8 cellular contexts compared by ENCODE assay signal in genomic region chrX:120468071-120468470, GRCh38. TPM values are rescaled to one million over a fixed set of nuclear protein-coding genes. Genes with fewer than 3 reads are reported as not detected.
DNase-seq lines count a peak whose midpoint lies in the region; ATAC-seq and TF ChIP-seq lines count a peak whose summit lies in the region.

No MANE protein-coding gene starts in this region.

- no peak for DNase-seq in activated naive CD4-positive, alpha-beta T cell treated with anti-CD3 and anti-CD28 coated beads, Interleukin-2, amount 10 ng/mL, durations not matched to agents 7 days and 5 days
- no peak for DNase-seq in activated naive CD4-positive, alpha-beta T cell treated with Interleukin-2 at 50 U/mL for 16 hours
- DNase-seq in activated naive CD8-positive, alpha-beta T cell treated with anti-CD3 and anti-CD28 coated beads, Interleukin-2, amount 10 ng/mL, durations not matched to agents 7 days and 5 days: no peak
- DNase-seq in right lobe of liver (no peak), upper lobe of left lung (no peak), D341Med (ENCODE audit: low spot score) (no peak), DMS 273 treated with DMSO at 0.1 percent for 48 hours (lab: John Stamatoyannopoulos, UW) (no peak)

- TF ChIP-seq EP300 in upper lobe of left lung (IDR thresholded peaks at IDR 0.05): no peak

- no peak for TF ChIP-seq POLR2A in right lobe of liver (IDR thresholded peaks at IDR 0.05)
- TF ChIP-seq POLR2A in upper lobe of left lung (IDR thresholded peaks at IDR 0.05): no peak

- peak overlapping the region; percentile 87 for H3K4me3 Mint-ChIP-seq in activated naive CD4-positive, alpha-beta T cell treated with anti-CD3 and anti-CD28 coated beads, Interleukin-2, amount 10 ng/mL, durations not matched to agents 7 days and 5 days
- peak overlapping the region; percentile 96 for H3K4me3 Mint-ChIP-seq in activated naive CD8-positive, alpha-beta T cell treated with anti-CD3 and anti-CD28 coated beads, Interleukin-2, amount 10 ng/mL, durations not matched to agents 7 days and 5 days

- no peaks in the 10 kb centered on the region for H3K36me3 ChIP-seq in right lobe of liver
- no peaks in the 10 kb centered on the region for H3K36me3 ChIP-seq in upper lobe of left lung

- peak overlapping the region; percentile 91 for H3K27ac Mint-ChIP-seq in activated naive CD4-positive, alpha-beta T cell treated with anti-CD3 and anti-CD28 coated beads, Interleukin-2, amount 10 ng/mL, durations not matched to agents 7 days and 5 days
- H3K27ac Mint-ChIP-seq in activated naive CD8-positive, alpha-beta T cell treated with anti-CD3 and anti-CD28 coated beads, Interleukin-2, amount 10 ng/mL, durations not matched to agents 7 days and 5 days: peak overlapping the region; percentile 89

- H3K27me3 ChIP-seq in right lobe of liver (no peaks in the 10 kb centered on the region), upper lobe of left lung (no peaks in the 10 kb centered on the region)

- WGBS in right lobe of liver (ENCODE audit: insufficient coverage, low coverage, low lambda C conversion rate, missing lambda C conversion rate): 13% methylated on average over 4 of the region's 4 CpGs
- 4 to 34% methylated on average over 4 of the region's 4 CpGs for WGBS in upper lobe of left lung, 2 donors

- ATAC-seq in activated naive CD8-positive, alpha-beta T cell treated with anti-CD3 and anti-CD28 coated beads, Interleukin-2, amount 10 ng/mL, durations not matched to agents 7 days and 5 days (ENCODE audit: low read depth): no peak
- ATAC-seq in right lobe of liver: no peak
- no peak for ATAC-seq in upper lobe of left lung (ENCODE audit: low FRiP score in 2 of 2)
- ATAC-seq in GM21526 (IDR thresholded peaks at IDR 0.05; ENCODE audit: low FRiP score, unreplicated experiment): no peak

- POLR2A ChIA-PET in activated naive CD8-positive, alpha-beta T cell treated with anti-CD3 and anti-CD28 coated beads, Interleukin-2, amount 10 ng/mL, durations not matched to agents 7 days and 5 days (lab: Charles Lee): interaction anchor here (1.5 kb wide), 1 partner anchor 10 kb away, joined by 6 read pairs; no protein-coding TSS in a partner anchor

- TF ChIP-seq CTCF in right lobe of liver (IDR thresholded peaks at IDR 0.05) (no peak), upper lobe of left lung (IDR thresholded peaks at IDR 0.05) (no peak)

- no peaks in the 10 kb centered on the region for H3K36me3 Mint-ChIP-seq in activated naive CD4-positive, alpha-beta T cell treated with anti-CD3 and anti-CD28 coated beads, Interleukin-2, amount 10 ng/mL, durations not matched to agents 7 days and 5 days
- H3K36me3 Mint-ChIP-seq in activated naive CD8-positive, alpha-beta T cell treated with anti-CD3 and anti-CD28 coated beads, Interleukin-2, amount 10 ng/mL, durations not matched to agents 7 days and 5 days: peaks cover 4% of the 10 kb centered on the region

- no peaks in the 10 kb centered on the region for H3K9me3 Mint-ChIP-seq in activated naive CD4-positive, alpha-beta T cell treated with anti-CD3 and anti-CD28 coated beads, Interleukin-2, amount 10 ng/mL, durations not matched to agents 7 days and 5 days
- no peaks in the 10 kb centered on the region for H3K9me3 Mint-ChIP-seq in activated naive CD8-positive, alpha-beta T cell treated with anti-CD3 and anti-CD28 coated beads, Interleukin-2, amount 10 ng/mL, durations not matched to agents 7 days and 5 days

- peaks cover 16% of the 10 kb centered on the region for H3K4me1 Mint-ChIP-seq in activated naive CD4-positive, alpha-beta T cell treated with anti-CD3 and anti-CD28 coated beads, Interleukin-2, amount 10 ng/mL, durations not matched to agents 7 days and 5 days
- peaks cover 13% of the 10 kb centered on the region for H3K4me1 Mint-ChIP-seq in activated naive CD8-positive, alpha-beta T cell treated with anti-CD3 and anti-CD28 coated beads, Interleukin-2, amount 10 ng/mL, durations not matched to agents 7 days and 5 days

- intact Hi-C loops in right lobe of liver (cut with DNase I): no loop called here

- H3K27ac ChIP-seq in right lobe of liver: peak overlapping the region; percentile 79 to 96 (median 90)
- H3K27ac ChIP-seq in upper lobe of left lung: peak overlapping the region; percentile 84 to 94 (median 94)

- CTCF ChIA-PET in activated naive CD4-positive, alpha-beta T cell treated with anti-CD3 and anti-CD28 coated beads, Interleukin-2, amount 10 ng/mL, durations not matched to agents 7 days and 5 days (lab: Charles Lee): no interaction called here

- H3K27me3 Mint-ChIP-seq in activated naive CD4-positive, alpha-beta T cell treated with anti-CD3 and anti-CD28 coated beads, Interleukin-2, amount 10 ng/mL, durations not matched to agents 7 days and 5 days: no peaks in the 10 kb centered on the region
- no peaks in the 10 kb centered on the region for H3K27me3 Mint-ChIP-seq in activated naive CD8-positive, alpha-beta T cell treated with anti-CD3 and anti-CD28 coated beads, Interleukin-2, amount 10 ng/mL, durations not matched to agents 7 days and 5 days

- peaks cover 0 to 18% (median 0%) of the 10 kb centered on the region in 4 donors for H3K4me1 ChIP-seq in right lobe of liver
- peaks cover 0 to 18% (median 12%) of the 10 kb centered on the region in 4 donors for H3K4me1 ChIP-seq in upper lobe of left lung

- H3K9me3 ChIP-seq in right lobe of liver: no peaks in the 10 kb centered on the region
- no peaks in the 10 kb centered on the region for H3K9me3 ChIP-seq in upper lobe of left lung

- H3K4me3 ChIP-seq in right lobe of liver: peak overlapping the region; percentile 48 to 60 (median 57)
- peak overlapping the region; percentile 44 to 66 (median 58) for H3K4me3 ChIP-seq in upper lobe of left lung

RNA-seq across cellular contexts. Expression of gene LAMP2, which starts 1.0 kb away (rescaled TPM):
- 10 to 100 TPM; 41.8 to 41.9 TPM for total RNA-seq in activated naive CD8-positive, alpha-beta T cell treated with anti-CD3 and anti-CD28 coated beads, Interleukin-2, amount 10 ng/mL, durations not matched to agents 7 days and 5 days
- total RNA-seq in right lobe of liver (100 to 1,000 TPM in 5 of 6 experiments, 10 to 100 TPM in 1; 86.3 to 235 (median 183) TPM), upper lobe of left lung (100 to 1,000 TPM in 4 of 6 donors, 10 to 100 TPM in 2; 28.0 to 145 (median 125) TPM)
